In genomic region chr10:19815478-19816419, GRCh38 we compare ENCODE assay signal across 9 cellular contexts. TPM values are rescaled to one million over a fixed set of nuclear protein-coding genes. Genes with fewer than 3 reads are reported as not detected.
DNase-seq lines count a peak whose midpoint lies in the region; ATAC-seq, FAIRE-seq and TF ChIP-seq lines count a peak whose summit lies in the region.
"Had no signal": no experiment of that assay in that cellular context is flagged by ENCODE, and none has a peak within 500 bp of the region (broad histone marks: within the 10 kb centered on the region; RNA-seq: fewer than 3 reads in every experiment).

No MANE protein-coding gene starts in this region.

- H3K27me3 ChIP-seq in RWPE2 (ENCODE audit: insufficient read depth, poor library complexity, severe bottlenecking) (peaks cover 68% of the 10 kb centered on the region), thyroid gland (no peaks in the 10 kb centered on the region)

- peaks cover 28% of the 10 kb centered on the region for H3K4me1 Mint-ChIP-seq in mesothelial cell of epicardium

- FAIRE-seq in H54 (lab: Jason Lieb, UNC), result no peak
- FAIRE-seq: endometrium had no signal

- H3K27ac ChIP-seq in 22Rv1 (peak overlapping the region; percentile 87), RWPE2 (ENCODE audit: poor library complexity, severe bottlenecking) (no peak overlapping the region), thyroid gland (peak overlapping the region; percentile 86 to 90 (median 87))

- H3K9me3 Mint-ChIP-seq in mesothelial cell of epicardium, result no peaks in the 10 kb centered on the region

- peaks cover 12% of the 10 kb centered on the region for H3K27me3 Mint-ChIP-seq in mesothelial cell of epicardium (ENCODE audit: low read depth)

- TF ChIP-seq CTCF in 22Rv1 (IDR thresholded peaks at IDR 0.05), result no peak
- no peak for TF ChIP-seq CTCF in RWPE2 (IDR thresholded peaks at IDR 0.05; ENCODE audit: poor library complexity, severe bottlenecking)
- no peak for TF ChIP-seq CTCF in epithelial cell of proximal tubule (conservative IDR thresholded peaks at IDR 0.05; ENCODE audit: low read depth, low read length)
- TF ChIP-seq CTCF in mesothelial cell of epicardium (IDR thresholded peaks at IDR 0.05; ENCODE audit: unreplicated experiment), result no peak
- no peak for TF ChIP-seq CTCF in thyroid gland (IDR thresholded peaks at IDR 0.05)

- TF ChIP-seq POLR2A in H54 (IDR thresholded peaks at IDR 0.05; ENCODE audit: low read depth, low read length) (no peak), thyroid gland (IDR thresholded peaks at IDR 0.05) (peak in 1 of 2 donors; percentile 67)

- peak overlapping the region; percentile 97 for H3K4me3 Mint-ChIP-seq in mesothelial cell of epicardium

- H3K36me3 ChIP-seq in RWPE2 (ENCODE audit: low read depth), result no peaks in the 10 kb centered on the region; the same call in 1 of the 2 replicates
- no peaks in the 10 kb centered on the region for H3K36me3 ChIP-seq in thyroid gland

- H3K27ac Mint-ChIP-seq in mesothelial cell of epicardium, result peak overlapping the region; percentile 98

- ATAC-seq in RWPE2 (ENCODE audit: low read depth), result peak; percentile 49
- no peak for ATAC-seq in HG03196 (IDR thresholded peaks at IDR 0.05; ENCODE audit: unreplicated experiment)

- H3K9me3 ChIP-seq in RWPE2 (ENCODE audit: severe bottlenecking) (no peaks in the 10 kb centered on the region), thyroid gland (no peaks in the 10 kb centered on the region)

- peaks cover 3% of the 10 kb centered on the region for H3K36me3 Mint-ChIP-seq in mesothelial cell of epicardium

- WGBS in thyroid gland, 2 donors, result 1 to 2% methylated on average over 27 to 41 of the region's 79 CpGs

- intact Hi-C loops in thyroid gland (cut with DNase I), result no loop called here

- H3K4me3 ChIP-seq in RWPE2 (ENCODE audit: severe bottlenecking), result peak overlapping the region; percentile 37
- peak overlapping the region; percentile 83 for H3K4me3 ChIP-seq in epithelial cell of proximal tubule (ENCODE audit: low read depth, low read length)
- peak overlapping the region; percentile 56 to 90 (median 80) for H3K4me3 ChIP-seq in thyroid gland (replicated peaks in 1 of 3)

- H3K4me1 ChIP-seq in RWPE2 (ENCODE audit: insufficient read depth, poor library complexity, severe bottlenecking), result peaks cover 8% of the 10 kb centered on the region
- peaks cover 0 to 7% of the 10 kb centered on the region in 2 donors for H3K4me1 ChIP-seq in thyroid gland

- DNase-seq in H54 (ENCODE audit: insufficient read length, low spot score) (peak; percentile 17), RWPE2 (ENCODE audit: low spot score) (peak; percentile 57), epithelial cell of proximal tubule (ENCODE audit: low read depth) (no peak), mesothelial cell of epicardium (ENCODE audit: low spot score in 2 of 2, unreplicated experiment in 2 of 2) (peak; percentile 70 to 79), thyroid gland (peak; percentile 90 to 91)
- no peak for DNase-seq in stimulated activated CD4-positive, alpha-beta T cell treated with anti-CD3 and anti-CD28 coated beads, Interleukin-12 subunit alpha, Interleukin-12 subunit beta, amount 100 ng/mL, for 4 hours

RNA-seq across cellular contexts. Expression of gene PLXDC2, which starts 0.5 kb away (rescaled TPM):
- total RNA-seq in epithelial cell of proximal tubule (0.86 and 1.4 TPM in 2 replicates), mesothelial cell of epicardium (60.0 to 62.7 TPM (median 62.3 TPM) in 3 replicates), thyroid gland (10 to 100 TPM; 44.6 to 91.0 (median 47.6) TPM)

Comparison
In these comparisons a context has a peak if more than half of its experiments do, and no peak if none do; other contexts are left out.
1. DNase-seq: peak in H54 (single experiment), RWPE2 (single experiment), mesothelial cell of epicardium (2 of 2) and thyroid gland (2 of 2); none in epithelial cell of proximal tubule (single experiment) and stimulated activated CD4-positive, alpha-beta T cell treated with anti-CD3 and anti-CD28 coated beads, Interleukin-12 subunit alpha, Interleukin-12 subunit beta, amount 100 ng/mL, for 4 hours (single experiment).
2. RNA of gene PLXDC2, which starts 0.5 kb away (total RNA-seq): 60.0 to 62.7 TPM in mesothelial cell of epicardium and 44.6 to 91.0 TPM in thyroid gland; 0.86 to 1.4 TPM in epithelial cell of proximal tubule; every median in the first group is over 10 times any median in the second.
3. Peak in every context shown above with its lines, with median percentiles within 50 percentile points of each other: H3K4me3 ChIP-seq.